ENCODE assay signal across 8 cellular contexts in the genomic region with DNA sequence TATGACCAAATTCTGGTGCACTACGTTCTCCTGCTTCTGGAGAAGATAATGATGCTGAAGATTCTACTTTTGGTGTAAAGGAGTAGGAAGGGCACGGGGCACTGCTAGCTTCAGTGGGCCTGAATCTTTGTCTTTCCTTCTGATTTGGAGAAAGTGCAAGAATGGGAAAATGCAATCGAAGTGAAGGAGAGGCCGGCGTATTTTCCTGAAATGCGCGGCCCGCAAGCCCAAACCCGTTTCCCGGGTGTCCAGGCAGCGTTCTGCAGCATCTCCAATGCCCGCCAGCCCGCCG. TPM values are rescaled to one million over a fixed set of nuclear protein-coding genes. Genes with fewer than 3 reads are reported as not detected.
DNase-seq lines count a peak whose midpoint lies in the region; ATAC-seq, FAIRE-seq and TF ChIP-seq lines count a peak whose summit lies in the region.

No MANE protein-coding gene starts in this region.

- peak overlapping the region; percentile 80 for H2AFZ ChIP-seq in keratinocyte (ENCODE audit: control insufficient read depth, low read length)

- CTCF ChIA-PET in activated CD4-positive, alpha-beta T cell treated with anti-CD3 and anti-CD28 coated beads for 36 hours (lab: Charles Lee), result interaction anchor here (1.0 kb wide), 1 partner anchor 11 kb away, joined by 4 read pairs; no protein-coding TSS in a partner anchor

- H3K36me3 ChIP-seq in keratinocyte (ENCODE audit: control insufficient read depth in 2 of 2, extremely low read depth in 1 of 2, insufficient read depth in 2 of 2, low read length in 2 of 2), result peaks cover 2 to 14% of the 10 kb centered on the region in 2 experiments

- H3K9me1 ChIP-seq in keratinocyte (ENCODE audit: control insufficient read depth, extremely low read depth, insufficient read depth, low read length), result peaks cover 3% of the 10 kb centered on the region

- DNase-seq in activated CD4-positive, alpha-beta T cell treated with anti-CD3 and anti-CD28 coated beads for 36 hours, result no peak
- DNase-seq in activated CD4-positive, alpha-beta T cell treated with anti-CD3 and anti-CD28 coated beads, Interleukin-2, amount 50 U/mL, for 1 hour, result no peak
- no peak for DNase-seq in activated naive CD4-positive, alpha-beta T cell treated with anti-CD3 and anti-CD28 coated beads, Interleukin-2, amount 50 U/mL, for 72 hours (ENCODE audit: low spot score in 2 of 2)
- DNase-seq in keratinocyte (ENCODE audit: low read depth, low spot score), result no peak
- DNase-seq in substantia nigra (lab: John Stamatoyannopoulos, UW), result no peak
- no peak for DNase-seq in T-helper 9 cell
- no peak for DNase-seq in activated effector memory CD4-positive, alpha-beta T cell treated with anti-CD3 and anti-CD28 coated beads, Interleukin-2, amount 50 U/mL, for 16 hours

- peak overlapping the region; percentile 90 for H3K27ac Mint-ChIP-seq in activated CD4-positive, alpha-beta T cell treated with anti-CD3 and anti-CD28 coated beads for 36 hours
- peak overlapping the region; percentile 93 to 95 for H3K27ac Mint-ChIP-seq in activated naive CD4-positive, alpha-beta T cell treated with anti-CD3 and anti-CD28 coated beads, Interleukin-2, amount 50 U/mL, for 72 hours

- POLR2A ChIA-PET in activated CD4-positive, alpha-beta T cell treated with anti-CD3 and anti-CD28 coated beads for 36 hours (lab: Charles Lee), result no interaction called here

- ATAC-seq in activated CD4-positive, alpha-beta T cell treated with anti-CD3 and anti-CD28 coated beads for 36 hours, result no peak
- peak in 1 of 2 donors; percentile 0 for ATAC-seq in activated naive CD4-positive, alpha-beta T cell treated with anti-CD3 and anti-CD28 coated beads, Interleukin-2, amount 50 U/mL, for 72 hours
- no peak for ATAC-seq in HG03135 (IDR thresholded peaks at IDR 0.05; ENCODE audit: unreplicated experiment)

- peaks cover 17% of the 10 kb centered on the region for H3K36me3 Mint-ChIP-seq in activated CD4-positive, alpha-beta T cell treated with anti-CD3 and anti-CD28 coated beads for 36 hours (ENCODE audit: low read depth)
- peaks cover 0 to 9% of the 10 kb centered on the region in 2 donors for H3K36me3 Mint-ChIP-seq in activated naive CD4-positive, alpha-beta T cell treated with anti-CD3 and anti-CD28 coated beads, Interleukin-2, amount 50 U/mL, for 72 hours

- H3K27me3 Mint-ChIP-seq in activated CD4-positive, alpha-beta T cell treated with anti-CD3 and anti-CD28 coated beads for 36 hours, result no peaks in the 10 kb centered on the region

- H3K9me3 ChIP-seq in keratinocyte (ENCODE audit: control insufficient read depth, low read depth, low read length), result no peaks in the 10 kb centered on the region

- peaks cover 32% of the 10 kb centered on the region for H3K4me1 Mint-ChIP-seq in activated CD4-positive, alpha-beta T cell treated with anti-CD3 and anti-CD28 coated beads for 36 hours

- peak overlapping the region; percentile 97 for H3K9ac ChIP-seq in keratinocyte (ENCODE audit: control insufficient read depth, extremely low read depth, insufficient read depth, low read length)

- peaks cover 50% of the 10 kb centered on the region for H3K4me1 ChIP-seq in keratinocyte (ENCODE audit: control insufficient read depth, extremely low read depth, insufficient read depth, low read length)

- H3K4me2 ChIP-seq in keratinocyte (ENCODE audit: control insufficient read depth, extremely low read depth, insufficient read depth, low read depth, low read length), result peak overlapping the region; percentile 93

- H3K9me3 Mint-ChIP-seq in activated CD4-positive, alpha-beta T cell treated with anti-CD3 and anti-CD28 coated beads for 36 hours (ENCODE audit: low read depth), result no peaks in the 10 kb centered on the region
- H3K9me3 Mint-ChIP-seq in activated naive CD4-positive, alpha-beta T cell treated with anti-CD3 and anti-CD28 coated beads, Interleukin-2, amount 50 U/mL, for 72 hours, result no peaks in the 10 kb centered on the region

- H3K27ac ChIP-seq in keratinocyte (ENCODE audit: control insufficient read depth, insufficient read depth, low read length) (peak overlapping the region; percentile 82), substantia nigra (ENCODE audit: low read depth, low read length, poor library complexity, severe bottlenecking) (peak overlapping the region; percentile 89)

- no peaks in the 10 kb centered on the region for H3K27me3 ChIP-seq in keratinocyte (ENCODE audit: control insufficient read depth, extremely low read depth, insufficient read depth, low read length)

- no peak for FAIRE-seq in keratinocyte (lab: Jason Lieb, UNC)

- H3K79me2 ChIP-seq in keratinocyte (ENCODE audit: control insufficient read depth, insufficient read depth, low read length), result peaks cover 45% of the 10 kb centered on the region

- intact Hi-C loops in activated CD4-positive, alpha-beta T cell treated with anti-CD3 and anti-CD28 coated beads for 36 hours (cut with DNase I, micrococcal nuclease), result loop anchor here (1.0 to 10.0 kb wide), 6 partner anchors 23 to 1015 kb away; partner anchors contain the start of genes BFAR (in 1 of the 2), CEP20 (in 1 of the 2), NTAN1 (in 1 of the 2) and PARN (in 1 of the 2)

- H4K20me1 ChIP-seq in keratinocyte (ENCODE audit: control insufficient read depth, extremely low read depth, insufficient read depth, low read length), result peaks cover 10% of the 10 kb centered on the region

- H3K4me3 ChIP-seq in keratinocyte (ENCODE audit: control insufficient read depth in 2 of 3, extremely low read depth in 1 of 3, insufficient read depth in 2 of 3, low read depth in 1 of 3, low read length in 3 of 3), result peak overlapping the region; percentile 13 to 65 (median 51)

- H3K4me3 Mint-ChIP-seq in activated CD4-positive, alpha-beta T cell treated with anti-CD3 and anti-CD28 coated beads for 36 hours, result peak overlapping the region; percentile 100

- no peak for TF ChIP-seq CTCF in keratinocyte (optimal IDR thresholded peaks at IDR 0.05 in 1 of 3, IDR thresholded peaks at IDR 0.05 in 1 of 3, conservative IDR thresholded peaks at IDR 0.05 in 1 of 3; ENCODE audit: extremely low read depth in 1 of 3, insufficient read depth in 2 of 3, low read length in 3 of 3)

- dilution Hi-C loops in keratinocyte (cut with MboI; ENCODE audit: extremely low pct_ligation_motif_present, low sequenced_read_pairs), result no loop called here

RNA-seq across cellular contexts. Expression of gene NDE1, which starts 0.4 kb away (rescaled TPM):
- 100 to 1,000 TPM; 107 to 117 TPM for total RNA-seq in activated CD4-positive, alpha-beta T cell treated with anti-CD3 and anti-CD28 coated beads for 36 hours
- total RNA-seq in activated naive CD4-positive, alpha-beta T cell treated with anti-CD3 and anti-CD28 coated beads, Interleukin-2, amount 50 U/mL, for 72 hours, result 100 to 1,000 TPM; 114 to 196 TPM
- 20.6 to 50.2 TPM (median 37.8 TPM) in 3 replicates for polyA plus RNA-seq in keratinocyte
- 93.9 TPM for polyA plus RNA-seq in keratinocyte (2011; ENCODE audit: low read depth)
- polyA plus RNA-seq in keratinocyte (2011; cell fraction: cytosol; rRNA removed), result 49.5 and 52.5 TPM in 2 replicates
- 41.9 and 42.0 TPM in 2 replicates for polyA plus RNA-seq in keratinocyte (2011; cell fraction: nucleus; rRNA removed)
- polyA plus RNA-seq in keratinocyte (2012; ENCODE audit: low replicate concordance), result 48.4 and 59.5 TPM in 2 replicates
- polyA minus RNA-seq in keratinocyte, result 28.0 to 48.8 TPM (median 48.5 TPM) in 3 replicates
- polyA minus RNA-seq in keratinocyte (2011; cell fraction: cytosol; rRNA and poly(A)+ RNA removed), result 56.6 TPM
- 23.5 and 36.1 TPM in 2 replicates for polyA minus RNA-seq in keratinocyte (2011; cell fraction: nucleus; rRNA and poly(A)+ RNA removed)

RNA-seq across cellular contexts. Expression of gene MARF1, which starts 6.7 kb away (rescaled TPM):
- total RNA-seq in activated CD4-positive, alpha-beta T cell treated with anti-CD3 and anti-CD28 coated beads for 36 hours, result 10 to 100 TPM; 50.2 to 72.5 TPM
- 100 to 1,000 TPM in 1 of 2 donors, 10 to 100 TPM in 1; 70.8 to 134 TPM for total RNA-seq in activated naive CD4-positive, alpha-beta T cell treated with anti-CD3 and anti-CD28 coated beads, Interleukin-2, amount 50 U/mL, for 72 hours
- polyA plus RNA-seq in keratinocyte, result 10.0 to 12.5 TPM (median 11.9 TPM) in 3 replicates
- polyA plus RNA-seq in keratinocyte (2011; ENCODE audit: low read depth), result 17.5 TPM
- polyA plus RNA-seq in keratinocyte (2011; cell fraction: cytosol; rRNA removed), result 10.1 and 24.5 TPM in 2 replicates
- 30.7 and 38.6 TPM in 2 replicates for polyA plus RNA-seq in keratinocyte (2011; cell fraction: nucleus; rRNA removed)
- 10.5 and 20.9 TPM in 2 replicates for polyA plus RNA-seq in keratinocyte (2012; ENCODE audit: low replicate concordance)
- polyA minus RNA-seq in keratinocyte, result 20.0 to 57.0 TPM (median 22.1 TPM) in 3 replicates
- polyA minus RNA-seq in keratinocyte (2011; cell fraction: cytosol; rRNA and poly(A)+ RNA removed), result 13.4 TPM
- 14.1 and 25.9 TPM in 2 replicates for polyA minus RNA-seq in keratinocyte (2011; cell fraction: nucleus; rRNA and poly(A)+ RNA removed)
